ENCODE assay signal across 14 cellular contexts in genomic region chr7:129332354-129333056, GRCh38.
DNase-seq lines count a peak whose midpoint lies in the region; ATAC-seq and TF ChIP-seq lines count a peak whose summit lies in the region.
"Had no signal": no experiment of that assay in that cellular context is flagged by ENCODE, and none has a peak within 500 bp of the region (broad histone marks: within the 10 kb centered on the region; RNA-seq: fewer than 3 reads in every experiment).

No MANE protein-coding gene starts in this region.

- H3K9me3 ChIP-seq in IMR-90 (ENCODE audit: control insufficient read depth, insufficient read depth, low read length), result no peaks in the 10 kb centered on the region

- no peak overlapping the region for H3K23ac ChIP-seq in IMR-90 (ENCODE audit: low read depth, low read length)

- H3K4me1 ChIP-seq in IMR-90 (ENCODE audit: control insufficient read depth, insufficient read depth, low read length), result peaks cover 3% of the 10 kb centered on the region; the same call in 1 of the 2 replicates

- no peak for TF ChIP-seq CTCF in AG09319 (IDR thresholded peaks at IDR 0.05; ENCODE audit: low read depth, low read length)
- TF ChIP-seq CTCF in IMR-90 (conservative IDR thresholded peaks at IDR 0.05; ENCODE audit: low read depth, low read length), result no peak
- no peak for TF ChIP-seq CTCF in cardiac fibroblast (IDR thresholded peaks at IDR 0.05; ENCODE audit: low read depth, low read length)

- H3K14ac ChIP-seq in IMR-90 (replicated peaks; ENCODE audit: low read depth, low read length), result no peak overlapping the region

- no peaks in the 10 kb centered on the region for H3K36me3 Mint-ChIP-seq in activated CD4-positive, alpha-beta T cell treated with anti-CD3 and anti-CD28 coated beads, Interleukin-2, amount 10 ng/mL, durations not matched to agents 24 days and 14 days (ENCODE audit: low read depth)

- H3K4ac ChIP-seq in IMR-90 (ENCODE audit: low read depth, low read length), result 0 out of 2 replicates have a peak overlapping the region, but pooled peaks have one; percentile 19

- intact Hi-C loops in IMR-90 (cut with micrococcal nuclease), result loop anchor here (2.0 kb wide), 1 partner anchor 108 kb away; the partner anchor contains the start of gene AHCYL2
- intact Hi-C loops in activated CD4-positive, alpha-beta T cell treated with anti-CD3 and anti-CD28 coated beads, Interleukin-2, amount 10 ng/mL, durations not matched to agents 24 days and 14 days (cut with micrococcal nuclease), result no loop called here

- no peak overlapping the region for H2BK20ac ChIP-seq in IMR-90 (ENCODE audit: low read depth, low read length)

- peak overlapping the region; percentile 7 for H2BK120ac ChIP-seq in IMR-90 (ENCODE audit: low read depth, low read length)

- H4K91ac ChIP-seq in IMR-90 (ENCODE audit: insufficient read depth, low read depth, low read length), result no peak overlapping the region

- H3K56ac ChIP-seq in IMR-90 (ENCODE audit: extremely low read depth, insufficient read depth, low read length), result no peak overlapping the region

- no peaks in the 10 kb centered on the region for H3K27me3 ChIP-seq in IMR-90 (ENCODE audit: control insufficient read depth, insufficient read depth, low read length)

- no peak overlapping the region for H3K4me3 Mint-ChIP-seq in activated CD4-positive, alpha-beta T cell treated with anti-CD3 and anti-CD28 coated beads, Interleukin-2, amount 10 ng/mL, durations not matched to agents 24 days and 14 days
- H3K4me3 Mint-ChIP-seq: activated naive CD4-positive, alpha-beta T cell treated with anti-CD3 and anti-CD28 coated beads, Interleukin-2, amount 50 U/mL, for 24 hours had no signal

- H3K4me2 ChIP-seq in IMR-90 (ENCODE audit: low read depth, low read length), result peak overlapping the region; percentile 18; the same call in 1 of the 2 replicates

- peak overlapping the region; percentile 1; the same call in 1 of the 2 replicates for H3K18ac ChIP-seq in IMR-90 (ENCODE audit: low read depth, low read length)

- H2AK5ac ChIP-seq in IMR-90 (ENCODE audit: low read depth, low read length), result no peak overlapping the region

- peak; percentile 52; the same call in 1 of the 2 replicates for TF ChIP-seq POLR2A in IMR-90 (IDR thresholded peaks at IDR 0.05; ENCODE audit: low read depth, low read length)

- H4K20me1 ChIP-seq in IMR-90 (ENCODE audit: insufficient read depth, low read length), result no peaks in the 10 kb centered on the region; the same call in 1 of the 2 replicates

- POLR2A ChIA-PET in IMR-90 (lab: Charles Lee; ENCODE audit: unreplicated experiment), result interaction anchor here (0.6 kb wide), 1 partner anchor 37 kb away, joined by 3 read pairs; no protein-coding TSS in a partner anchor

- H3K4me1 Mint-ChIP-seq in activated CD4-positive, alpha-beta T cell treated with anti-CD3 and anti-CD28 coated beads, Interleukin-2, amount 10 ng/mL, durations not matched to agents 24 days and 14 days, result no peaks in the 10 kb centered on the region
- H3K4me1 Mint-ChIP-seq: activated naive CD4-positive, alpha-beta T cell treated with anti-CD3 and anti-CD28 coated beads, Interleukin-2, amount 50 U/mL, for 24 hours had no signal

- peak overlapping the region in 1 of 2 experiments; percentile 10; a peak in 1 of 4 replicates for H4K8ac ChIP-seq in IMR-90 (ENCODE audit: low read depth in 2 of 2, low read length in 2 of 2)

- H3K36me3 ChIP-seq in IMR-90 (ENCODE audit: control insufficient read depth, insufficient read depth, low read length), result no peaks in the 10 kb centered on the region

- H3K27me3 Mint-ChIP-seq in activated CD4-positive, alpha-beta T cell treated with anti-CD3 and anti-CD28 coated beads, Interleukin-2, amount 10 ng/mL, durations not matched to agents 24 days and 14 days, result no peaks in the 10 kb centered on the region
- H3K27me3 Mint-ChIP-seq: activated naive CD4-positive, alpha-beta T cell treated with anti-CD3 and anti-CD28 coated beads, Interleukin-2, amount 50 U/mL, for 24 hours had no signal

- H3K79me1 ChIP-seq in IMR-90 (ENCODE audit: low read depth in 1 of 2, low read length in 2 of 2), result no peaks in the 10 kb centered on the region

- CTCF ChIA-PET in IMR-90 (lab: Yijun Ruan, JAX), result interaction anchor here (0.6 to 3.1 kb wide), 6 partner anchors 9 to 114 kb away, joined by 3 to 15 read pairs (median 3); no protein-coding TSS in a partner anchor

- no peak overlapping the region for H4K5ac ChIP-seq in IMR-90 (ENCODE audit: low read depth, low read length)

- in situ Hi-C loops in IMR-90 (cut with MboI; ENCODE audit: low sequenced_read_pairs), result no loop called here

- H3K9me3 Mint-ChIP-seq in activated CD4-positive, alpha-beta T cell treated with anti-CD3 and anti-CD28 coated beads, Interleukin-2, amount 10 ng/mL, durations not matched to agents 24 days and 14 days, result no peaks in the 10 kb centered on the region
- H3K9me3 Mint-ChIP-seq: activated naive CD4-positive, alpha-beta T cell treated with anti-CD3 and anti-CD28 coated beads, Interleukin-2, amount 50 U/mL, for 24 hours had no signal

- dilution Hi-C loops in IMR-90 (cut with HindIII; ENCODE audit: low sequenced_read_pairs, unreplicated experiment), result no loop called here

- no peaks in the 10 kb centered on the region for H3K9me1 ChIP-seq in IMR-90 (ENCODE audit: insufficient read depth, low read length)

- DNase-seq in AG09319 (ENCODE audit: extremely low read depth, low read depth) (peak; percentile 70), IMR-90 (peak; percentile 93), cardiac fibroblast (ENCODE audit: low read depth in 2 of 2) (peak; percentile 42 to 74), lung microvascular endothelial cell (ENCODE audit: low read depth in 2 of 2) (peak; percentile 3 to 71), NCI-H446 treated with DMSO at 0.1 percent for 48 hours (lab: John Stamatoyannopoulos, UW) (no peak), hippocampal formation (lab: John Stamatoyannopoulos, UW) (no peak)
- no peak for DNase-seq in activated CD4-positive, alpha-beta T cell treated with anti-CD3 and anti-CD28 coated beads, Interleukin-2, amount 10 ng/mL, durations not matched to agents 24 days and 14 days
- DNase-seq: C1 segment of cervical spinal cord, NCI-H1930, OCI-M1 had no signal

- H2BK5ac ChIP-seq in IMR-90 (ENCODE audit: low read depth, low read length, poor library complexity, severe bottlenecking), result peak overlapping the region; percentile 64

- no TSS peak for BruUV-seq in IMR-90 (replicated peaks; lab: Mats Ljungman, UMichigan)

- H3K27ac ChIP-seq in IMR-90 (ENCODE audit: insufficient read depth, low read length), result peak overlapping the region; percentile 66; the same call in 1 of the 2 replicates

- no peak overlapping the region for H3K27ac Mint-ChIP-seq in activated CD4-positive, alpha-beta T cell treated with anti-CD3 and anti-CD28 coated beads, Interleukin-2, amount 10 ng/mL, durations not matched to agents 24 days and 14 days
- H3K27ac Mint-ChIP-seq: activated naive CD4-positive, alpha-beta T cell treated with anti-CD3 and anti-CD28 coated beads, Interleukin-2, amount 50 U/mL, for 24 hours had no signal

- H2BK15ac ChIP-seq in IMR-90 (ENCODE audit: low read depth, low read length), result no peak overlapping the region

- no peak for TF ChIP-seq RAD21 in IMR-90 (IDR thresholded peaks at IDR 0.05; ENCODE audit: low read length)

- no CpG with 5 or more reads among the region's 3 CpGs for WGBS in IMR-90 (ENCODE audit: extremely low coverage in 2 of 2, insufficient read length in 1 of 2), 2 experiments

- H2AFZ ChIP-seq in IMR-90 (replicated peaks; ENCODE audit: low read length, poor library complexity), result no peak overlapping the region

- H3K9ac ChIP-seq in IMR-90 (ENCODE audit: low read depth, low read length), result 0 out of 2 replicates have a peak overlapping the region, but pooled peaks have one; percentile 6

- peak; percentile 95 for ATAC-seq in IMR-90 (ENCODE audit: low read depth)
- ATAC-seq in HG02870 (IDR thresholded peaks at IDR 0.05; ENCODE audit: unreplicated experiment), result no peak
- ATAC-seq: HepG2 had no signal

- H2AK9ac ChIP-seq in IMR-90 (replicated peaks; ENCODE audit: low read depth, low read length, poor library complexity), result no peak overlapping the region

- H3K4me3 ChIP-seq in IMR-90 (ENCODE audit: insufficient read depth, low read depth, low read length) (no peak overlapping the region), cardiac fibroblast (replicated peaks in 1 of 2; ENCODE audit: low read depth in 2 of 2, low read length in 2 of 2) (no peak overlapping the region)
- H3K4me3 ChIP-seq: skin epidermis had no signal

TF ChIP-seq in IMR-90, 13 proteins besides CTCF, POLR2A, EP300 and RAD21 (continues in another document):
- TF ChIP-seq RCOR1 (IDR thresholded peaks at IDR 0.05; ENCODE audit: insufficient replicate concordance, low read length) (no peak), FOS (IDR thresholded peaks at IDR 0.05; ENCODE audit: low read depth, low read length) (peak; percentile 97), NFE2L2 (IDR thresholded peaks at IDR 0.05; ENCODE audit: low read depth, low read length) (no peak), CHD1 (IDR thresholded peaks at IDR 0.05; ENCODE audit: low read depth, low read length) (no peak), BHLHE40 (IDR thresholded peaks at IDR 0.05; ENCODE audit: low read depth, low read length) (peak; percentile 49; the same call in 1 of the 2 replicates), MXI1 (IDR thresholded peaks at IDR 0.05; ENCODE audit: borderline replicate concordance, low read depth, low read length) (no peak), MAFK (IDR thresholded peaks at IDR 0.05; ENCODE audit: low read depth, low read length) (no peak), USF2 (IDR thresholded peaks at IDR 0.05; ENCODE audit: low read depth, low read length) (no peak), RFX5 (IDR thresholded peaks at IDR 0.05; ENCODE audit: low read depth, low read length) (no peak), SMC3 (IDR thresholded peaks at IDR 0.05; ENCODE audit: low read depth, low read length) (no peak)
- TF ChIP-seq, protein P1, sequence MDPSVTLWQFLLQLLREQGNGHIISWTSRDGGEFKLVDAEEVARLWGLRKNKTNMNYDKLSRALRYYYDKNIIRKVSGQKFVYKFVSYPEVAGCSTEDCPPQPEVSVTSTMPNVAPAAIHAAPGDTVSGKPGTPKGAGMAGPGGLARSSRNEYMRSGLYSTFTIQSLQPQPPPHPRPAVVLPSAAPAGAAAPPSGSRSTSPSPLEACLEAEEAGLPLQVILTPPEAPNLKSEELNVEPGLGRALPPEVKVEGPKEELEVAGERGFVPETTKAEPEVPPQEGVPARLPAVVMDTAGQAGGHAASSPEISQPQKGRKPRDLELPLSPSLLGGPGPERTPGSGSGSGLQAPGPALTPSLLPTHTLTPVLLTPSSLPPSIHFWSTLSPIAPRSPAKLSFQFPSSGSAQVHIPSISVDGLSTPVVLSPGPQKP (IDR thresholded peaks at IDR 0.05; ENCODE audit: borderline replicate concordance, low read depth, low read length), result no peak

Comparison
In these comparisons a context has a peak if more than half of its experiments do, and no peak if none do; other contexts are left out.
1. DNase-seq: peak in AG09319 (single experiment), IMR-90 (single experiment), cardiac fibroblast (2 of 2) and lung microvascular endothelial cell (2 of 2); none in NCI-H446 treated with DMSO at 0.1 percent for 48 hours (single experiment), activated CD4-positive, alpha-beta T cell treated with anti-CD3 and anti-CD28 coated beads, Interleukin-2, amount 10 ng/mL, durations not matched to agents 24 days and 14 days (single experiment) and hippocampal formation (0 of 2).